In the genomic region with DNA sequence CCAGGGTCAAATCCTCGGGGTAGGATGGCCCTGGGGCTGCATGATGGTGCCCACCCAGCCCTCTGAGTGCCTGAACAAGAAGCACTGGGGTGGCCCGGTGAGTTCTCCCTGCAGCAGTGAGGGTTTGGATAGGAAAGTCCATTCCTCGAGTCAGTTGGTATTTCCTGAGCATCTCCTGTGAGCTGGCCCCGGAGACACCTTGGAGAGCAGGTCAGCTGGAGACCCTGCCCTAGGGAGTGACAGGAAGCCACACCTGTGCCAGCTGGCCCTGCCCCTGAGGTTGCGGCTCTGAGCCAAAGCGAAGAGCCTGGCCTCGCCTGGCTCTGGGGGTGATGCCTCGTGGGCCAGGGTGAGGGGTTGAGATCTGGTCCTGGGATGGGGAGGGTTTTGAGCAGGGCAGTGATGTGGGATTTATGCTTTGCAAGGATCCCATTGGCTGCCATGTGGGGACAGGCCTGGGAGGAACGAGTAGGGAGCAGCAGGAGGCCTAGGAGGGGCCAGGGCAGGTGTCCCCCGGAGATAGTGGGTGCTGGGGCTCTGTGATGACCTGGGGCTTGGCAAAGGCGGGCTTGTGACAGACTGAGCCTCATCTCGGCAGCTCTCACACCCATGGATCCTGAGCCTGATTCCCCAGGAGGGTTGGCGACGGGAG, we compare ENCODE assay signal across 11 cellular contexts. TPM values are rescaled to one million over a fixed set of nuclear protein-coding genes. Genes with fewer than 3 reads are reported as not detected.
DNase-seq lines count a peak whose midpoint lies in the region; ATAC-seq and TF ChIP-seq lines count a peak whose summit lies in the region.
"Had no signal": no experiment of that assay in that cellular context is flagged by ENCODE, and none has a peak within 500 bp of the region (broad histone marks: within the 10 kb centered on the region; RNA-seq: fewer than 3 reads in every experiment).

No MANE protein-coding gene starts in this region.

- no peaks in the 10 kb centered on the region for H3K36me3 Mint-ChIP-seq in CD4-positive, alpha-beta memory T cell
- no peaks in the 10 kb centered on the region for H3K36me3 Mint-ChIP-seq in osteocyte (ENCODE audit: unreplicated experiment)

- no CpG with 5 or more reads among the region's 14 CpGs for WGBS in neuronal stem cell (ENCODE audit: extremely low coverage in 2 of 2, insufficient read length in 2 of 2, insufficient replicate concordance in 1 of 2), 2 donors
- WGBS in hepatocyte (ENCODE audit: low lambda C conversion rate, missing lambda C conversion rate): 90% methylated on average over 14 of the region's 14 CpGs

- H3K14ac ChIP-seq in neuronal stem cell (ENCODE audit: low read length): no peak overlapping the region

- H3K4ac ChIP-seq in neuronal stem cell (ENCODE audit: low read length): no peak overlapping the region

- H4K91ac ChIP-seq in neuronal stem cell (ENCODE audit: low read depth, low read length, poor library complexity): no peak overlapping the region

- H2BK15ac ChIP-seq in neuronal stem cell (ENCODE audit: low read length): peak overlapping the region; percentile 86

- H3K4me2 ChIP-seq in neuronal stem cell (ENCODE audit: insufficient read depth, low read length, poor library complexity, severe bottlenecking) (no peak overlapping the region), hepatocyte (no peak overlapping the region)

- H4K20me1 ChIP-seq in hepatocyte (ENCODE audit: insufficient read depth, poor library complexity, severe bottlenecking): peaks cover 55% of the 10 kb centered on the region

- peaks cover 73% of the 10 kb centered on the region for H3K79me2 ChIP-seq in hepatocyte

- no peak for DNase-seq in CD4-positive, alpha-beta memory T cell
- DNase-seq in NAMALWA (ENCODE audit: low spot score) (peak; percentile 22), breast epithelium (ENCODE audit: low spot score in 2 of 2) (no peak), neuronal stem cell (ENCODE audit: low spot score) (no peak), hepatocyte (ENCODE audit: low spot score) (no peak), osteocyte (ENCODE audit: extremely low spot score, unreplicated experiment) (no peak)
- DNase-seq: activated effector memory CD4-positive, alpha-beta T cell treated with anti-CD3 and anti-CD28 coated beads, Interleukin-2, amount 50 U/mL, for 16 hours; dermis blood vessel endothelial cell; NCI-H524 had no signal

- H4K8ac ChIP-seq in neuronal stem cell (ENCODE audit: low read depth, low read length): no peak overlapping the region

- CTCF ChIA-PET in CD4-positive, alpha-beta memory T cell (lab: Charles Lee; ENCODE audit: partially characterized antibody): interaction anchor here (1.2 to 1.5 kb wide), 2 partner anchors 9 to 179 kb away, joined by 3 to 5 read pairs; no protein-coding TSS in a partner anchor

- H3K4me3 ChIP-seq in CD4-positive, alpha-beta memory T cell (ENCODE audit: low read length in 2 of 2): peak overlapping the region; percentile 38 to 88
- H3K4me3 ChIP-seq in breast epithelium: no peak overlapping the region
- no peak overlapping the region for H3K4me3 ChIP-seq in neuronal stem cell (ENCODE audit: low read length in 2 of 2)
- no peak overlapping the region for H3K4me3 ChIP-seq in hepatocyte

- H3K18ac ChIP-seq in neuronal stem cell (ENCODE audit: low read length): peak overlapping the region; percentile 72

- no peaks in the 10 kb centered on the region for H3K9me2 ChIP-seq in hepatocyte (replicated peaks; ENCODE audit: insufficient read depth)

- peak overlapping the region; percentile 50 for H2BK12ac ChIP-seq in neuronal stem cell (ENCODE audit: low read length)

- H3K4me1 ChIP-seq in CD4-positive, alpha-beta memory T cell (ENCODE audit: insufficient read depth, low read length): peaks cover 37% of the 10 kb centered on the region
- H3K4me1 ChIP-seq in breast epithelium: peaks cover 0 to 5% of the 10 kb centered on the region in 2 donors
- peaks cover 7 to 20% of the 10 kb centered on the region in 2 donors for H3K4me1 ChIP-seq in neuronal stem cell (ENCODE audit: control insufficient read depth in 2 of 2, insufficient read depth in 1 of 2, low read depth in 1 of 2, low read length in 2 of 2)
- peaks cover 11% of the 10 kb centered on the region for H3K4me1 ChIP-seq in hepatocyte (ENCODE audit: insufficient read depth)

- H2AK5ac ChIP-seq in neuronal stem cell (ENCODE audit: low read depth, low read length): peak overlapping the region; percentile 88

- no peak overlapping the region for H2AFZ ChIP-seq in neuronal stem cell (ENCODE audit: low read length)
- H2AFZ ChIP-seq in hepatocyte: no peak overlapping the region

- no peak overlapping the region for H3K23ac ChIP-seq in neuronal stem cell (ENCODE audit: low read depth, low read length, poor library complexity)

- POLR2A ChIA-PET in CD4-positive, alpha-beta memory T cell (lab: Charles Lee; ENCODE audit: partially characterized antibody): interaction anchor here (0.6 to 1.9 kb wide), 7 partner anchors 14 to 206 kb away, joined by 3 to 7 read pairs (median 5); a partner anchor contains a TSS

- intact Hi-C loops in CD4-positive, alpha-beta memory T cell (cut with micrococcal nuclease): loop anchor here (2.0 kb wide), 2 partner anchors 17 to 63 kb away; a partner anchor contains a TSS
- intact Hi-C loops in breast epithelium (cut with DNase I; ENCODE audit: low total_unique reads): no loop called here

- no peaks in the 10 kb centered on the region for H3K27me3 Mint-ChIP-seq in CD4-positive, alpha-beta memory T cell
- no peaks in the 10 kb centered on the region for H3K27me3 Mint-ChIP-seq in osteocyte (ENCODE audit: unreplicated experiment)

- peak overlapping the region; percentile 26 for H2BK5ac ChIP-seq in neuronal stem cell (ENCODE audit: low read length)

- no peaks in the 10 kb centered on the region for H3K27me3 ChIP-seq in CD4-positive, alpha-beta memory T cell (ENCODE audit: insufficient read depth, low read length)
- H3K27me3 ChIP-seq in breast epithelium (no peaks in the 10 kb centered on the region), neuronal stem cell (ENCODE audit: control insufficient read depth in 3 of 3, insufficient read depth in 3 of 3, low read depth in 1 of 3, low read length in 3 of 3) (no peaks in the 10 kb centered on the region), hepatocyte (no peaks in the 10 kb centered on the region)

- TF ChIP-seq POLR2A in breast epithelium (IDR thresholded peaks at IDR 0.05): no peak

- peaks cover 21 to 51% (median 32%) of the 10 kb centered on the region in 4 donors for H3K4me1 Mint-ChIP-seq in CD4-positive, alpha-beta memory T cell
- H3K4me1 Mint-ChIP-seq in osteocyte (ENCODE audit: unreplicated experiment): peaks cover 18% of the 10 kb centered on the region

- H3K4me3 Mint-ChIP-seq in CD4-positive, alpha-beta memory T cell: peak overlapping the region; percentile 87 to 93 (median 90)
- H3K4me3 Mint-ChIP-seq in osteocyte (ENCODE audit: unreplicated experiment): no peak overlapping the region

- H3K36me3 ChIP-seq in CD4-positive, alpha-beta memory T cell (ENCODE audit: insufficient read depth, low read length): no peaks in the 10 kb centered on the region
- no peaks in the 10 kb centered on the region for H3K36me3 ChIP-seq in breast epithelium
- H3K36me3 ChIP-seq in neuronal stem cell (replicated peaks in 1 of 2; ENCODE audit: control insufficient read depth in 2 of 2, insufficient read depth in 2 of 2, low read length in 2 of 2): peaks cover 0 to 4% of the 10 kb centered on the region in 2 donors
- H3K36me3 ChIP-seq in hepatocyte (replicated peaks; ENCODE audit: insufficient read depth, low read depth): no peaks in the 10 kb centered on the region

- peak overlapping the region; percentile 52 for H3K27ac ChIP-seq in CD4-positive, alpha-beta memory T cell (ENCODE audit: low read depth, low read length)
- H3K27ac ChIP-seq in breast epithelium (peak overlapping the region; percentile 48 to 54), neuronal stem cell (replicated peaks; ENCODE audit: low read length) (peak overlapping the region; percentile 43), hepatocyte (no peak overlapping the region)

- no peaks in the 10 kb centered on the region for H3K9me3 Mint-ChIP-seq in CD4-positive, alpha-beta memory T cell
- H3K9me3 Mint-ChIP-seq in osteocyte (ENCODE audit: unreplicated experiment): no peaks in the 10 kb centered on the region

- peak overlapping the region; percentile 30 for H2BK120ac ChIP-seq in neuronal stem cell (ENCODE audit: low read depth, low read length)

- H3K79me1 ChIP-seq in neuronal stem cell (ENCODE audit: low read depth, low read length): peaks cover 9% of the 10 kb centered on the region

- TF ChIP-seq CTCF in breast epithelium (IDR thresholded peaks at IDR 0.05) (no peak), hepatocyte (IDR thresholded peaks at IDR 0.05; ENCODE audit: poor library complexity) (no peak), osteocyte (IDR thresholded peaks at IDR 0.05) (no peak)

- H3K9me3 ChIP-seq in CD4-positive, alpha-beta memory T cell (ENCODE audit: control insufficient read depth in 1 of 2, low read length in 2 of 2): no peaks in the 10 kb centered on the region
- H3K9me3 ChIP-seq in breast epithelium (no peaks in the 10 kb centered on the region), neuronal stem cell (replicated peaks in 1 of 2; ENCODE audit: control insufficient read depth in 2 of 2, insufficient read depth in 1 of 2, low read depth in 1 of 2, low read length in 2 of 2) (peaks cover 0 to 3% of the 10 kb centered on the region in 2 donors), hepatocyte (ENCODE audit: low read depth) (no peaks in the 10 kb centered on the region)

- ATAC-seq in GM21367 (IDR thresholded peaks at IDR 0.05; ENCODE audit: unreplicated experiment) (no peak), GM18907 (IDR thresholded peaks at IDR 0.05; ENCODE audit: unreplicated experiment) (no peak)

- no peak overlapping the region for H3K9ac ChIP-seq in neuronal stem cell (ENCODE audit: low read depth, low read length, poor library complexity)

- H3K27ac Mint-ChIP-seq in CD4-positive, alpha-beta memory T cell: peak overlapping the region; percentile 86 to 95 (median 92)
- no peak overlapping the region for H3K27ac Mint-ChIP-seq in osteocyte (ENCODE audit: unreplicated experiment)

RNA-seq across cellular contexts. Expression of a gene that starts 16.0 kb away (rescaled TPM):
- 10 to 100 TPM; 19.6 to 20.8 TPM for total RNA-seq in CD4-positive, alpha-beta memory T cell
- 1 to 10 TPM in 1 of 2 donors, not detected in 1; 1.7 TPM for polyA plus RNA-seq in CD4-positive, alpha-beta memory T cell
- total RNA-seq in breast epithelium: 1 to 10 TPM; 4.8 to 6.1 (median 5.9) TPM
- polyA plus RNA-seq in neuronal stem cell (2013, experiment 1 of 2): 17.4 TPM
- 17.8 TPM for polyA plus RNA-seq in neuronal stem cell (2013, experiment 2 of 2)
- 2.0 and 2.5 TPM in 2 replicates for total RNA-seq in hepatocyte
- 4.5 and 4.8 TPM in 2 replicates for polyA plus RNA-seq in hepatocyte
- 24.0 and 25.7 TPM in 2 replicates for total RNA-seq in osteocyte

Comparison
In these comparisons a context has a peak if more than half of its experiments do, and no peak if none do; other contexts are left out.
1. H3K4me3 ChIP-seq: peak in CD4-positive, alpha-beta memory T cell (2 of 2); none in breast epithelium (0 of 3), neuronal stem cell (0 of 2) and hepatocyte (single experiment).